Comparison of ENCODE assay signal across 7 cellular contexts in genomic region chr5:176389114-176389768, GRCh38. TPM values are rescaled to one million over a fixed set of nuclear protein-coding genes. Genes with fewer than 3 reads are reported as not detected.
DNase-seq lines count a peak whose midpoint lies in the region; ATAC-seq lines count a peak whose summit lies in the region.

No MANE protein-coding gene starts in this region.

- peak; percentile 12 for ATAC-seq in GM18519 (IDR thresholded peaks at IDR 0.05; ENCODE audit: low FRiP score, unreplicated experiment)
- peak; percentile 67 for ATAC-seq in aorta (ENCODE audit: low FRiP score)

- H3K27ac ChIP-seq in cingulate gyrus (ENCODE audit: low read depth, low read length) (peak overlapping the region; percentile 97), mesodermal cell (ENCODE audit: low read depth, low read length, severe bottlenecking) (peak overlapping the region; percentile 97), aorta (ENCODE audit: low read depth in 1 of 2, low read length in 2 of 2) (peak overlapping the region; percentile 29 to 31)

- DNase-seq in HAP-1 (ENCODE audit: low spot score in 2 of 2), result no peak
- peak; percentile 53 for DNase-seq in NCI-H1694 treated with DMSO at 0.1 percent for 48 hours (lab: John Stamatoyannopoulos, UW)
- DNase-seq in aorta, result no peak
- no peak for DNase-seq in NCI-H1417 (lab: John Stamatoyannopoulos, UW)

- H3K36me3 ChIP-seq in HAP-1 (replicated peaks) (peaks cover 46% of the 10 kb centered on the region), mesodermal cell (ENCODE audit: control insufficient read depth, insufficient read depth, low read length) (peaks cover 65% of the 10 kb centered on the region), aorta (ENCODE audit: control insufficient read depth in 1 of 2, insufficient read depth in 2 of 2, low read length in 1 of 2) (peaks cover 0 to 1% of the 10 kb centered on the region in 2 donors)

- H3K4me3 ChIP-seq in HAP-1, result peak overlapping the region; percentile 73
- H3K4me3 ChIP-seq in mesodermal cell (ENCODE audit: extremely low read depth, insufficient read depth, low read length, poor library complexity, severe bottlenecking), result peak overlapping the region; percentile 91
- peak overlapping the region; percentile 2 to 39 for H3K4me3 ChIP-seq in aorta (ENCODE audit: low read length in 2 of 2)

- intact Hi-C loops in aorta (cut with DNase I), result loop anchor here (2.0 to 10.0 kb wide), 3 partner anchors 24 to 153 kb away; partner anchors contain the start of genes ARL10 (in 1 of the 2) and RNF44 (in 1 of the 2)

- H3K9me3 ChIP-seq in HAP-1 (no peaks in the 10 kb centered on the region), mesodermal cell (ENCODE audit: control insufficient read depth, low read length) (no peaks in the 10 kb centered on the region), aorta (ENCODE audit: control insufficient read depth, low read length) (no peaks in the 10 kb centered on the region)

- WGBS in mesodermal cell (ENCODE audit: insufficient coverage in 2 of 2), 2 experiments, result 0% methylated on average over 18 to 21 of the region's 29 CpGs
- WGBS in aorta, 2 donors, result 1% methylated on average over 22 to 29 of the region's 29 CpGs

- H3K27me3 ChIP-seq in HAP-1 (ENCODE audit: low read depth) (no peaks in the 10 kb centered on the region), aorta (ENCODE audit: control insufficient read depth in 1 of 2, insufficient read depth in 2 of 2, low read length in 1 of 2) (no peaks in the 10 kb centered on the region)

- in situ Hi-C loops in HAP-1 (cut with MboI; ENCODE audit: low sequenced_read_pairs), result no loop called here

- H3K4me1 ChIP-seq in HAP-1, result peaks cover 4% of the 10 kb centered on the region; the same call in 1 of the 2 replicates
- H3K4me1 ChIP-seq in mesodermal cell (ENCODE audit: control insufficient read depth, insufficient read depth, low read length, poor library complexity, severe bottlenecking), result peaks cover 4% of the 10 kb centered on the region
- peaks cover 0 to 3% of the 10 kb centered on the region in 2 donors for H3K4me1 ChIP-seq in aorta (ENCODE audit: control insufficient read depth in 1 of 2, insufficient read depth in 2 of 2, low read length in 2 of 2)

RNA-seq across cellular contexts. Expression of gene HIGD2A, which starts 0.7 kb away (rescaled TPM):
- polyA plus RNA-seq in mesodermal cell (2013, experiment 1 of 2), result 134 TPM
- 111 TPM for polyA plus RNA-seq in mesodermal cell (2013, experiment 2 of 2)
- total RNA-seq in aorta, result 10 to 100 TPM; 46.8 to 60.9 TPM
- 10 to 100 TPM; 69.2 to 75.5 TPM for polyA plus RNA-seq in aorta

RNA-seq across cellular contexts. Expression of gene NOP16, which starts 0.8 kb away (rescaled TPM):
- polyA plus RNA-seq in mesodermal cell (2013, experiment 1 of 2), result 16.4 TPM
- polyA plus RNA-seq in mesodermal cell (2013, experiment 2 of 2), result 16.6 TPM
- total RNA-seq in aorta, result 10 to 100 TPM in 1 of 2 donors, 1 to 10 TPM in 1; 9.7 to 19.2 TPM
- polyA plus RNA-seq in aorta, result 10 to 100 TPM; 12.3 to 15.0 TPM

RNA-seq across cellular contexts. Expression of gene ARL10, which starts 24.0 kb away (rescaled TPM):
- 13.5 TPM for polyA plus RNA-seq in mesodermal cell (2013, experiment 1 of 2)
- 12.1 TPM for polyA plus RNA-seq in mesodermal cell (2013, experiment 2 of 2)
- total RNA-seq in aorta, result 10 to 100 TPM; 13.3 to 32.4 TPM
- 1 to 10 TPM; 1.1 to 8.3 TPM for polyA plus RNA-seq in aorta

RNA-seq across cellular contexts. Expression of gene CLTB, which starts 27.1 kb away (rescaled TPM):
- 53.1 TPM for polyA plus RNA-seq in mesodermal cell (2013, experiment 1 of 2)
- 44.4 TPM for polyA plus RNA-seq in mesodermal cell (2013, experiment 2 of 2)
- total RNA-seq in aorta, result 100 to 1,000 TPM in 1 of 2 donors, 10 to 100 TPM in 1; 86.7 to 124 TPM
- polyA plus RNA-seq in aorta, result 100 to 1,000 TPM; 143 to 160 TPM

RNA-seq across cellular contexts. Expression of gene KIAA1191, which starts 27.7 kb away (rescaled TPM):
- polyA plus RNA-seq in mesodermal cell (2013, experiment 1 of 2), result 130 TPM
- 118 TPM for polyA plus RNA-seq in mesodermal cell (2013, experiment 2 of 2)
- 10 to 100 TPM; 77.7 to 78.4 TPM for total RNA-seq in aorta
- polyA plus RNA-seq in aorta, result 10 to 100 TPM; 57.2 to 78.0 TPM

Comparison
In these comparisons a context has a peak if more than half of its experiments do, and no peak if none do; other contexts are left out.
1. H3K4me3 ChIP-seq: peak in every context shown above with its lines; median percentile 91 in mesodermal cell; 73 in HAP-1; 20 in aorta.
2. H3K27ac ChIP-seq: peak in every context shown above with its lines; median percentile 97 in cingulate gyrus; 97 in mesodermal cell; 30 in aorta.